Comparison of ENCODE assay signal across 8 cellular contexts in the genomic region with DNA sequence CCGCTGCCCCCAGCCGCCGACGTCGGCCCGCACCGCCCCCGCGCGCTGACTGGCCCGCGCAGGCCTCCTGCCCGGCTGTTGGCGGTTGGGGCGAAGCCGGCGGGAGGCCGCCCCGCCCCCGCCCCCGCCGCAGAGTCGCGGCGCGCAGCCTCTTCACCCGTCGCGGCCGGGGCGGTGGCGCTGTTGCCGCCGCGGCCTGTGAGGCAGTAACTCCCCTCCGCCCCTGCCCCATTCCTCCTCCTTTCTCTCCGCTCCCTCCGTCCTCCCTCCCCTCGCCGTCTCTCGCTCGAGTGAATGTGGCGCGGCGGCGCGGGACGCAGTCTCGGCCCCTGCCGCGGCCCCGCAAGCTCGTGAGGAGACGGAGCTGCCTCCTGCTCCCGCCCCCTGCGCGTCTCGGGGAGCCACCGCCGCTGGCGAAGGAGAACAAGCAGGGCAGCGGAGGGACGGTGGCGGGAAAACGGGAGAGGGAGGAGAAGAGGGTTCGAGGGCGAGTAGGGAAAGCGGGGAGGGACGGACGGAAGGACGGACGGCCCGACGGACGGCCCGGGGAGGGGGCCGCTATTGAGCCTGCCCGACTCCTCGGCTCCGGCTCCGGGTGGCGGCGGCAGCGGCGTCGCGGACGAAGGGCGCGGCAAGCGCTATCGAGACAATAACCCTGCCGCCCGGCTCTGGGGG. TPM values are rescaled to one million over a fixed set of nuclear protein-coding genes. Genes with fewer than 3 reads are reported as not detected.
DNase-seq lines count a peak whose midpoint lies in the region; ATAC-seq, FAIRE-seq and TF ChIP-seq lines count a peak whose summit lies in the region.

No MANE protein-coding gene starts in this region.

- no peaks in the 10 kb centered on the region for H3K27me3 ChIP-seq in right atrium auricular region
- H3K27me3 ChIP-seq in uterus = no peaks in the 10 kb centered on the region

- intact Hi-C loops in uterus (cut with DNase I; ENCODE audit: low total_unique reads) = loop anchor here (2.0 kb wide), 1 partner anchor 219 kb away; the partner anchor contains the start of gene SREK1

- TF ChIP-seq POLR2A in GM12892 (IDR thresholded peaks at IDR 0.05; ENCODE audit: low read depth, low read length) = no peak; the same call in 1 of the 2 replicates
- peak; percentile 82 to 95 for TF ChIP-seq POLR2A in uterus (IDR thresholded peaks at IDR 0.05)

- peak; percentile 95 for FAIRE-seq in GM12892 (lab: Jason Lieb, UNC)

- peak overlapping the region; percentile 85 to 99 for H3K4me3 ChIP-seq in right atrium auricular region
- peak overlapping the region; percentile 92 to 96 for H3K4me3 ChIP-seq in uterus

- H3K9me3 ChIP-seq in right atrium auricular region (no peaks in the 10 kb centered on the region), uterus (no peaks in the 10 kb centered on the region)

- H3K4me1 ChIP-seq in right atrium auricular region = peaks cover 0 to 21% of the 10 kb centered on the region in 2 donors
- H3K4me1 ChIP-seq in uterus = no peaks in the 10 kb centered on the region

- peak; percentile 60 for ATAC-seq in HG02623 (IDR thresholded peaks at IDR 0.05; ENCODE audit: unreplicated experiment)

- no peaks in the 10 kb centered on the region for H3K36me3 ChIP-seq in right atrium auricular region
- H3K36me3 ChIP-seq in uterus = no peaks in the 10 kb centered on the region

- H3K27ac ChIP-seq in right atrium auricular region (peak overlapping the region; percentile 99 to 100), uterus (peak overlapping the region; percentile 99 to 100)

- TF ChIP-seq CTCF in right atrium auricular region (IDR thresholded peaks at IDR 0.05) (peak; percentile 16 to 52), uterus (IDR thresholded peaks at IDR 0.05) (peak; percentile 26 to 59 (median 45))

- peak; percentile 63 for DNase-seq in GM12892 (ENCODE audit: insufficient read length)
- DNase-seq in NCI-H1092 treated with DMSO at 0.1 percent for 48 hours (lab: John Stamatoyannopoulos, UW) = peak; percentile 85
- peak; percentile 85 for DNase-seq in SW480 (ENCODE audit: low spot score)
- DNase-seq in amygdala (lab: John Stamatoyannopoulos, UW) = peak in 55 of 56 donors; percentile 54 to 94 (median 83)
- DNase-seq in right atrium auricular region (ENCODE audit: low spot score) = peak; percentile 72
- DNase-seq in putamen (ENCODE audit: low spot score) = peak; percentile 96
- DNase-seq in uterus = peak; percentile 77 to 80

RNA-seq across cellular contexts. Expression of gene ERBIN, which starts 0.6 kb away (rescaled TPM):
- polyA plus RNA-seq in GM12892 (2012; ENCODE audit: missing spikeins) = 40.0 TPM
- total RNA-seq in right atrium auricular region = 10 to 100 TPM; 33.0 to 38.2 TPM
- 100 to 1,000 TPM in 1 of 4 donors, 10 to 100 TPM in 3; 26.1 to 159 (median 81.8) TPM for total RNA-seq in uterus

Comparison
In these comparisons a context has a peak if more than half of its experiments do, and no peak if none do; other contexts are left out.
1. Peak in every context shown above with its lines: DNase-seq, ATAC-seq, H3K4me3 ChIP-seq and H3K27ac ChIP-seq.